ENCODE assay signal across 25 cellular contexts in the genomic region with DNA sequence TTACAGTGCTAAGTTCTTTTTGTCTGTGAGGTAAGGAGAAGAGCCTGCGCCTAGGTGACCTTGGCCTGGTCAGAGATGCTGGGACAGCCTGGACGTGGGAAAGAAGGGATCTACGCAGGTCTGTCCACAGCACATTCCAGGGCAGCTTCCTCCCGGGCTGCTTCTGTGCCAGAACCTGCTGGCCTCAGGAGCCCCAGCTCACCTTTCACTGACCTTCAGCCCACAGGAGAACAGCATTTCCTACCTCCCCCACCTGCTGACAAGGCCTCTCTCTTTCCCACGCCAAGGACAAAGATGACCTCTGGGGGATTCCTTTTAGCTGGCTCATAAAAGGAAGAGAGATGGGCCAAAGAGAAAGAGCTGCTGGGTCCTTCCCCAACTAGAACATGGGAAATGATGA.
DNase-seq lines count a peak whose midpoint lies in the region; ATAC-seq, FAIRE-seq and TF ChIP-seq lines count a peak whose summit lies in the region.
"Had no signal": no experiment of that assay in that cellular context is flagged by ENCODE, and none has a peak within 500 bp of the region (broad histone marks: within the 10 kb centered on the region; RNA-seq: fewer than 3 reads in every experiment).

No MANE protein-coding gene starts in this region.

- H3K4me3 ChIP-seq in GM23248: no peak overlapping the region
- no peak overlapping the region for H3K4me3 ChIP-seq in gastroesophageal sphincter
- H3K4me3 ChIP-seq in psoas muscle: no peak overlapping the region
- H3K4me3 ChIP-seq: heart right ventricle, left ventricle myocardium inferior, mucosa of descending colon, skin epidermis had no signal

- 58 to 65% methylated on average over 4 to 5 of the region's 5 CpGs for WGBS in GM23248 (ENCODE audit: low coverage in 1 of 2, low lambda C conversion rate in 2 of 2, missing lambda C conversion rate in 2 of 2), 2 experiments
- no CpG with 5 or more reads among the region's 5 CpGs for WGBS in gastroesophageal sphincter (ENCODE audit: low coverage in 1 of 2), 2 donors
- WGBS in psoas muscle, 3 donors: 34 to 46% (median 39%) methylated on average over 5 of the region's 5 CpGs

- no peak for TF ChIP-seq CTCF in gastroesophageal sphincter (IDR thresholded peaks at IDR 0.05)
- TF ChIP-seq CTCF in psoas muscle (IDR thresholded peaks at IDR 0.05): no peak

- TF ChIP-seq POLR2A in gastroesophageal sphincter (IDR thresholded peaks at IDR 0.05): no peak

- H3K4me1 ChIP-seq in GM23248 (ENCODE audit: insufficient read depth) (0 out of 2 replicates have a peak, but pooled peaks cover 6% of the 10 kb centered on the region), gastroesophageal sphincter (peaks cover 3 to 76% (median 8%) of the 10 kb centered on the region in 3 donors), psoas muscle (no peaks in the 10 kb centered on the region)
- H3K4me1 ChIP-seq: heart right ventricle, left ventricle myocardium inferior had no signal

- peak; percentile 31 for ATAC-seq in gastroesophageal sphincter
- peak; percentile 40 to 74 (median 62) for ATAC-seq in psoas muscle
- no peak for ATAC-seq in HG03432 (IDR thresholded peaks at IDR 0.05; ENCODE audit: unreplicated experiment)
- ATAC-seq: activated T-helper 17 cell treated with anti-CD3 and anti-CD28 coated beads, Interleukin-2, amount 50 U/mL, for 72 hours; mucosa of descending colon had no signal

- peak; percentile 23 for DNase-seq in GM23248
- peak; percentile 31 for DNase-seq in RCC 7860 (ENCODE audit: low spot score)
- no peak for DNase-seq in psoas muscle
- DNase-seq in nucleus accumbens (lab: John Stamatoyannopoulos, UW): no peak
- no peak for DNase-seq in SKM-1 (lab: John Stamatoyannopoulos, UW; ENCODE audit: unreplicated experiment)
- DNase-seq: activated CD4-positive, alpha-beta T cell treated with anti-CD3 and anti-CD28 coated beads, Interleukin-2, amount 50 U/mL, for 4 hours; activated CD8-positive, alpha-beta memory T cell treated with anti-CD3 and anti-CD28 coated beads, Interleukin-2, amount 50 U/mL, for 4 hours; anterior cingulate cortex; Calu3; DND-41; H9; heart right ventricle; left ventricle myocardium inferior; mucosa of descending colon; NCI-H1105; NCI-H2029; nephron progenitor cell; stimulated activated CD4-positive, alpha-beta T cell treated with anti-CD3 and anti-CD28 coated beads, Interleukin-2, amount 100 ng/mL, for 24 hours; T-helper 9 cell had no signal

- no peak overlapping the region for H3K9ac ChIP-seq in GM23248

- no peaks in the 10 kb centered on the region for H4K20me1 ChIP-seq in GM23248 (ENCODE audit: insufficient read depth)

- no peaks in the 10 kb centered on the region for H3K79me2 ChIP-seq in GM23248 (ENCODE audit: insufficient read depth)

- no peak overlapping the region for H3K4me2 ChIP-seq in GM23248 (ENCODE audit: unreplicated experiment)

- peaks cover 3% of the 10 kb centered on the region; the same call in 1 of the 2 replicates for H3K9me2 ChIP-seq in GM23248 (ENCODE audit: insufficient read depth)

- FAIRE-seq in RCC 7860 (lab: Jason Lieb, UNC): no peak

- no peaks in the 10 kb centered on the region for H3K9me3 ChIP-seq in GM23248 (ENCODE audit: low read depth)
- no peaks in the 10 kb centered on the region for H3K9me3 ChIP-seq in gastroesophageal sphincter
- H3K9me3 ChIP-seq in psoas muscle: no peaks in the 10 kb centered on the region
- H3K9me3 ChIP-seq: heart right ventricle, left ventricle myocardium inferior, mucosa of descending colon had no signal

- no peak overlapping the region for H3K27ac ChIP-seq in GM23248
- peak overlapping the region; percentile 44 to 84 (median 77) for H3K27ac ChIP-seq in gastroesophageal sphincter
- H3K27ac ChIP-seq in psoas muscle: no peak overlapping the region
- H3K27ac ChIP-seq: heart right ventricle, HL-60, left ventricle myocardium inferior, RWPE1, skin epidermis had no signal

- no peak overlapping the region for H2AFZ ChIP-seq in GM23248

- H3K27me3 ChIP-seq in GM23248 (replicated peaks; ENCODE audit: insufficient read depth) (no peaks in the 10 kb centered on the region), gastroesophageal sphincter (no peaks in the 10 kb centered on the region), psoas muscle (ENCODE audit: insufficient read depth in 3 of 3, low read length in 2 of 3) (no peaks in the 10 kb centered on the region)

- H3K36me3 ChIP-seq in GM23248 (ENCODE audit: low read depth): no peaks in the 10 kb centered on the region
- H3K36me3 ChIP-seq in gastroesophageal sphincter: no peaks in the 10 kb centered on the region
- no peaks in the 10 kb centered on the region for H3K36me3 ChIP-seq in psoas muscle (ENCODE audit: insufficient read depth in 1 of 2, low read depth in 1 of 2)
- H3K36me3 ChIP-seq: heart right ventricle, left ventricle myocardium inferior had no signal

- no peaks in the 10 kb centered on the region for H3F3A ChIP-seq in GM23248 (ENCODE audit: insufficient read depth)

- in situ Hi-C loops in GM23248 (cut with MboI): no loop called here

- intact Hi-C loops in psoas muscle (cut with DNase I): loop anchor here in 1 of 2 donors (10.0 kb wide), 1 partner anchor 202 kb away; no protein-coding TSS in a partner anchor

- no peak for TF ChIP-seq EP300 in gastroesophageal sphincter (IDR thresholded peaks at IDR 0.05)

Comparison
In these comparisons a context has a peak if more than half of its experiments do, and no peak if none do; other contexts are left out.
1. DNase-seq: peak in GM23248 (single experiment) and RCC 7860 (single experiment); none in psoas muscle (0 of 2), nucleus accumbens (0 of 56) and SKM-1 (single experiment).
2. H3K27ac ChIP-seq: peak in gastroesophageal sphincter (4 of 4); none in GM23248 (single experiment) and psoas muscle (single experiment).